8 cellular contexts compared by ENCODE assay signal in genomic region chr6:5132741-5133140, GRCh38. TPM values are rescaled to one million over a fixed set of nuclear protein-coding genes. Genes with fewer than 3 reads are reported as not detected.
DNase-seq lines count a peak whose midpoint lies in the region; ATAC-seq and TF ChIP-seq lines count a peak whose summit lies in the region.

No MANE protein-coding gene starts in this region.

- H3K36me3 Mint-ChIP-seq in type B pancreatic cell = peaks cover 9% of the 10 kb centered on the region

- H3K27ac ChIP-seq in body of pancreas (no peak overlapping the region), right lobe of liver (peak overlapping the region; percentile 9 to 36 (median 19))

- H3K4me3 Mint-ChIP-seq in type B pancreatic cell = no peak overlapping the region

- no peaks in the 10 kb centered on the region for H3K9me3 ChIP-seq in body of pancreas
- no peaks in the 10 kb centered on the region for H3K9me3 ChIP-seq in right lobe of liver

- intact Hi-C loops in body of pancreas (cut with DNase I) (no loop called here), right lobe of liver (cut with DNase I) (no loop called here)

- no peak overlapping the region for H3K27ac Mint-ChIP-seq in type B pancreatic cell

- ATAC-seq in GM18909 (IDR thresholded peaks at IDR 0.05; ENCODE audit: poor library complexity, unreplicated experiment) (peak; percentile 73), HG03097 (IDR thresholded peaks at IDR 0.05; ENCODE audit: low FRiP score, unreplicated experiment) (peak; percentile 53), body of pancreas (peak; percentile 70), right lobe of liver (peak; percentile 81 to 93 (median 91))

- no peaks in the 10 kb centered on the region for H3K27me3 Mint-ChIP-seq in type B pancreatic cell

- H3K4me3 ChIP-seq in body of pancreas (no peak overlapping the region), right lobe of liver (no peak overlapping the region)

- DNase-seq in body of pancreas (peak; percentile 25 to 62 (median 36)), right lobe of liver (peak in 1 of 3 donors; percentile 59), DMS 273 (lab: John Stamatoyannopoulos, UW; ENCODE audit: unreplicated experiment) (no peak), type B pancreatic cell (ENCODE audit: extremely low spot score, unreplicated experiment) (no peak), SK-N-DZ (ENCODE audit: low spot score) (no peak)
- no peak for DNase-seq in activated CD4-positive, CD25-positive, alpha-beta regulatory T cell (lab: John Stamatoyannopoulos, UW)

- peak in 1 of 3 donors; percentile 6 for TF ChIP-seq POLR2A in body of pancreas (IDR thresholded peaks at IDR 0.05)
- TF ChIP-seq POLR2A in right lobe of liver (IDR thresholded peaks at IDR 0.05) = no peak

- H3K9me3 Mint-ChIP-seq in type B pancreatic cell = no peaks in the 10 kb centered on the region

- H3K27me3 ChIP-seq in body of pancreas = no peaks in the 10 kb centered on the region
- H3K27me3 ChIP-seq in right lobe of liver = no peaks in the 10 kb centered on the region

- H3K36me3 ChIP-seq in body of pancreas (replicated peaks in 1 of 2; ENCODE audit: insufficient read depth in 1 of 2, low read depth in 2 of 2) = no peaks in the 10 kb centered on the region
- no peaks in the 10 kb centered on the region for H3K36me3 ChIP-seq in right lobe of liver

- WGBS in body of pancreas, 2 donors = 65 to 83% methylated on average over 8 of the region's 8 CpGs
- 52% methylated on average over 7 of the region's 8 CpGs for WGBS in right lobe of liver (ENCODE audit: insufficient coverage, low coverage, low lambda C conversion rate, missing lambda C conversion rate)

- H3K4me1 ChIP-seq in body of pancreas (no peaks in the 10 kb centered on the region), right lobe of liver (no peaks in the 10 kb centered on the region)

- H3K4me1 Mint-ChIP-seq in type B pancreatic cell (ENCODE audit: unreplicated experiment) = no peaks in the 10 kb centered on the region

- TF ChIP-seq CTCF in body of pancreas (IDR thresholded peaks at IDR 0.05) (no peak), right lobe of liver (IDR thresholded peaks at IDR 0.05) (no peak), type B pancreatic cell (conservative IDR thresholded peaks at IDR 0.05) (no peak)

RNA-seq across cellular contexts. Expression of gene PPP1R3G, which starts 47.6 kb away (rescaled TPM):
- total RNA-seq in body of pancreas = under 1 TPM in 1 of 2 donors, not detected in 1; 0.26 TPM
- total RNA-seq in right lobe of liver = under 1 TPM; 0.35 to 0.98 (median 0.52) TPM
- 0.19 and 0.45 TPM in 2 replicates for total RNA-seq in type B pancreatic cell (ENCODE audit: low replicate concordance)
- polyA plus RNA-seq in SK-N-DZ (2014; cell fraction: cytosol; rRNA removed) = 0.05 and 0.12 TPM in 2 replicates
- 0.09 TPM in 1 of 2 replicates, not detected in the other for polyA plus RNA-seq in SK-N-DZ (2014; cell fraction: nucleus; rRNA removed)

Comparison
In these comparisons a context has a peak if more than half of its experiments do, and no peak if none do; other contexts are left out.
1. DNase-seq: peak in body of pancreas (4 of 4); none in DMS 273 (single experiment), type B pancreatic cell (single experiment), activated CD4-positive, CD25-positive, alpha-beta regulatory T cell (0 of 4) and SK-N-DZ (single experiment).
2. H3K27ac ChIP-seq: peak in right lobe of liver (3 of 3); none in body of pancreas (0 of 4).
3. Peak in every context shown above with its lines, with median percentiles within 50 percentile points of each other: ATAC-seq.